In genomic region chr7:101812595-101812994, GRCh38 we compare ENCODE assay signal across 15 cellular contexts. TPM values are rescaled to one million over a fixed set of nuclear protein-coding genes. Genes with fewer than 3 reads are reported as not detected.
DNase-seq lines count a peak whose midpoint lies in the region; ATAC-seq and TF ChIP-seq lines count a peak whose summit lies in the region.
"Had no signal": no experiment of that assay in that cellular context is flagged by ENCODE, and none has a peak within 500 bp of the region (broad histone marks: within the 10 kb centered on the region; RNA-seq: fewer than 3 reads in every experiment).

No MANE protein-coding gene starts in this region.

- intact Hi-C loops in Caco-2 (cut with micrococcal nuclease; ENCODE audit: unreplicated experiment) = no loop called here
- intact Hi-C loops in OCI-LY7 (cut with micrococcal nuclease; ENCODE audit: unreplicated experiment) = no loop called here
- intact Hi-C loops in spleen (cut with DNase I; ENCODE audit: low total_unique reads) = no loop called here

- no peaks in the 10 kb centered on the region for H4K20me1 ChIP-seq in OCI-LY7 (ENCODE audit: insufficient read depth, low read length)

- no peak overlapping the region for H3K27ac ChIP-seq in HEK293 (ENCODE audit: extremely low read depth, low read depth, low read length)
- no peak overlapping the region for H3K27ac ChIP-seq in OCI-LY7 (ENCODE audit: low read depth, low read length, poor library complexity, severe bottlenecking)
- no peak overlapping the region for H3K27ac ChIP-seq in spleen
- H3K27ac ChIP-seq: BLaER1 had no signal

- POLR2A ChIA-PET in Caco-2 (lab: Charles Lee) (no interaction called here), HEK293 (lab: Yijun Ruan, JAX) (interaction anchor here (0.7 kb wide), 1 partner anchor 13 kb away, joined by 3 read pairs; no protein-coding TSS in a partner anchor), OCI-LY7 (lab: Charles Lee) (interaction anchor here (0.7 to 6.1 kb wide), 2 partner anchors 13 to 48 kb away, joined by 3 to 53 read pairs; no protein-coding TSS in a partner anchor)

- H3K27me3 ChIP-seq in Caco-2 (replicated peaks; ENCODE audit: control insufficient read depth, insufficient read depth, low read length) = no peaks in the 10 kb centered on the region
- H3K27me3 ChIP-seq in spleen (replicated peaks in 1 of 7) = no peaks in the 10 kb centered on the region
- H3K27me3 ChIP-seq: BLaER1 had no signal

- H3K4me2 ChIP-seq in OCI-LY7 (ENCODE audit: low read length) = peak overlapping the region; percentile 82; the same call in 1 of the 2 replicates
- H3K4me2 ChIP-seq: BLaER1 had no signal

- H3K4me3 Mint-ChIP-seq in Caco-2 (ENCODE audit: unreplicated experiment) (peak overlapping the region; percentile 19), nephron (peak overlapping the region; percentile 37 to 58 (median 58))
- H3K4me3 Mint-ChIP-seq: H9 had no signal

- no peak for ATAC-seq in HG02938 (IDR thresholded peaks at IDR 0.05; ENCODE audit: unreplicated experiment)
- ATAC-seq: A549, HepG2 had no signal

- no TSS peak for BruUV-seq in Caco-2 (replicated peaks; lab: Mats Ljungman, UMichigan)
- BruUV-seq in OCI-LY7 (replicated peaks; lab: Mats Ljungman, UMichigan) = no TSS peak

- TF ChIP-seq CTCF in Caco-2 (IDR thresholded peaks at IDR 0.05; ENCODE audit: insufficient read depth in 1 of 2, low read depth in 1 of 2, low read length in 1 of 2, severe bottlenecking in 1 of 2, unreplicated experiment in 1 of 2) = peak in 1 of 2 experiments; percentile 10
- no peak for TF ChIP-seq CTCF in HEK293 (tag by site-specific recombination; IDR thresholded peaks at IDR 0.05)
- peak; percentile 58 for TF ChIP-seq CTCF in OCI-LY7 (conservative IDR thresholded peaks at IDR 0.05; ENCODE audit: low read length)
- no peak for TF ChIP-seq CTCF in nephron (IDR thresholded peaks at IDR 0.05; ENCODE audit: unreplicated experiment in 3 of 3)
- TF ChIP-seq CTCF in spleen (IDR thresholded peaks at IDR 0.05 in 8 of 11, conservative IDR thresholded peaks at IDR 0.05 in 3 of 11) = no peak

- peaks cover 12% of the 10 kb centered on the region for H3K36me3 Mint-ChIP-seq in Caco-2 (ENCODE audit: insufficient read depth, unreplicated experiment)
- no peaks in the 10 kb centered on the region for H3K36me3 Mint-ChIP-seq in nephron (ENCODE audit: low read depth)

- CTCF ChIA-PET in Caco-2 (lab: Charles Lee) (interaction anchor here (0.6 kb wide), 1 partner anchor 15 kb away, joined by 10 read pairs; no protein-coding TSS in a partner anchor), HEK293 (lab: Yijun Ruan, JAX) (interaction anchor here (0.6 to 1.2 kb wide), 4 partner anchors 36 to 409 kb away, joined by 3 read pairs; no protein-coding TSS in a partner anchor), OCI-LY7 (lab: Charles Lee; ENCODE audit: unreplicated experiment) (interaction anchor here (0.5 kb wide), 1 partner anchor 210 kb away, joined by 3 read pairs; no protein-coding TSS in a partner anchor)

- peaks cover 8% of the 10 kb centered on the region for H3K79me2 ChIP-seq in OCI-LY7 (ENCODE audit: insufficient read depth, low read depth, low read length)

- no peaks in the 10 kb centered on the region for H3K9me2 ChIP-seq in OCI-LY7 (ENCODE audit: insufficient read depth, low read length)

- H3K27me3 Mint-ChIP-seq in Caco-2 (ENCODE audit: insufficient read depth, unreplicated experiment) (no peaks in the 10 kb centered on the region), nephron (ENCODE audit: low read depth) (peaks cover 29% of the 10 kb centered on the region)

- H3K36me3 ChIP-seq in Caco-2 (ENCODE audit: control insufficient read depth, insufficient read depth, low read length) (no peaks in the 10 kb centered on the region), HEK293 (ENCODE audit: control insufficient read depth in 2 of 2, insufficient read depth in 1 of 2, low read length in 2 of 2) (no peaks in the 10 kb centered on the region), OCI-LY7 (ENCODE audit: insufficient read depth, low read length) (peaks cover 4% of the 10 kb centered on the region), spleen (no peaks in the 10 kb centered on the region)
- H3K36me3 ChIP-seq: BLaER1 had no signal

- no peaks in the 10 kb centered on the region for H3K9me3 ChIP-seq in Caco-2
- H3K9me3 ChIP-seq in HEK293 (ENCODE audit: control insufficient read depth, insufficient read depth, low read depth, low read length) = no peaks in the 10 kb centered on the region
- H3K9me3 ChIP-seq in OCI-LY7 (ENCODE audit: low read length) = no peaks in the 10 kb centered on the region
- no peaks in the 10 kb centered on the region for H3K9me3 ChIP-seq in spleen
- H3K9me3 ChIP-seq: A549, BLaER1 had no signal

- H3K9me3 Mint-ChIP-seq in Caco-2 (ENCODE audit: unreplicated experiment) = no peaks in the 10 kb centered on the region
- H3K9me3 Mint-ChIP-seq in nephron = no peaks in the 10 kb centered on the region
- H3K9me3 Mint-ChIP-seq: H9 had no signal

- H2AFZ ChIP-seq in OCI-LY7 (ENCODE audit: low read length) = no peak overlapping the region; the same call in 1 of the 2 replicates

- WGBS in spleen, 5 donors = 88 to 95% (median 92%) methylated on average over 1 of the region's 1 CpG

- no peak overlapping the region for H3K27ac Mint-ChIP-seq in Caco-2 (ENCODE audit: unreplicated experiment)
- H3K27ac Mint-ChIP-seq in nephron = no peak overlapping the region
- H3K27ac Mint-ChIP-seq: H9 had no signal

- DNase-seq in Caco-2 (no peak), OCI-LY7 (ENCODE audit: low spot score) (no peak), spleen (no peak), OCI-M2 (lab: John Stamatoyannopoulos, UW; ENCODE audit: unreplicated experiment) (no peak)
- no peak for DNase-seq in central memory CD4-positive, alpha-beta T cell
- DNase-seq: Calu3, DMS 273 treated with DMSO at 0.1 percent for 48 hours, GOT3, H9 had no signal

- H3K4me1 Mint-ChIP-seq in Caco-2 (ENCODE audit: low read depth, unreplicated experiment) (no peaks in the 10 kb centered on the region), nephron (peaks cover 18% of the 10 kb centered on the region)

- H3K4me3 ChIP-seq in Caco-2 (ENCODE audit: low read depth, low read length) (no peak overlapping the region), HEK293 (ENCODE audit: low read depth, low read length) (no peak overlapping the region), OCI-LY7 (ENCODE audit: low read depth, low read length, poor library complexity, severe bottlenecking) (no peak overlapping the region), spleen (no peak overlapping the region)
- H3K4me3 ChIP-seq: A549, BLaER1 had no signal

- H3K4me1 ChIP-seq in Caco-2 = peaks cover 4% of the 10 kb centered on the region; the same call in 1 of the 2 replicates
- peaks cover 6% of the 10 kb centered on the region for H3K4me1 ChIP-seq in HEK293 (ENCODE audit: control insufficient read depth, insufficient read depth, low read length)
- H3K4me1 ChIP-seq in OCI-LY7 (ENCODE audit: insufficient read depth, low read length, poor library complexity, severe bottlenecking) = peaks cover 47% of the 10 kb centered on the region
- peaks cover 3 to 26% (median 16%) of the 10 kb centered on the region in 6 donors for H3K4me1 ChIP-seq in spleen

- no peak for TF ChIP-seq POLR2A in spleen (IDR thresholded peaks at IDR 0.05)

TF ChIP-seq in HEK293, 187 proteins besides CTCF, POLR2A, EP300 and RAD21:
- TF ChIP-seq ZNF664 (tag by site-specific recombination; IDR thresholded peaks at IDR 0.05) = peak; percentile 93; the same call in 1 of the 2 replicates
- no peak for TF ChIP-seq ZNF280C (tag by site-specific recombination; IDR thresholded peaks at IDR 0.05)

RNA-seq across cellular contexts. Expression of gene CUX1, which starts 4.8 kb away (rescaled TPM):
- total RNA-seq in Caco-2 (2022) (113 and 116 TPM in 2 replicates), OCI-LY7 (2022) (199 and 247 TPM in 2 replicates), spleen (10 to 100 TPM; 57.0 to 95.8 (median 66.6) TPM)
- 131 and 143 TPM in 2 replicates for total RNA-seq in OCI-LY7 (2014; rRNA removed; shearing (Covaris generic))
- 10 to 100 TPM in 2 of 3 donors, 1 to 10 TPM in 1; 9.1 to 15.2 (median 12.8) TPM for polyA plus RNA-seq in spleen
